ENCODE assay signal across 16 cellular contexts in genomic region chr10:75150656-75151055, GRCh38. TPM values are rescaled to one million over a fixed set of nuclear protein-coding genes. Genes with fewer than 3 reads are reported as not detected.
DNase-seq lines count a peak whose midpoint lies in the region; ATAC-seq, FAIRE-seq and TF ChIP-seq lines count a peak whose summit lies in the region.
"Had no signal": no experiment of that assay in that cellular context is flagged by ENCODE, and none has a peak within 500 bp of the region (broad histone marks: within the 10 kb centered on the region; RNA-seq: fewer than 3 reads in every experiment).

No MANE protein-coding gene starts in this region.

- CTCF ChIA-PET in MCF 10A (lab: Yijun Ruan, JAX) (no interaction called here), Panc1 (lab: Charles Lee) (no interaction called here), endothelial cell of umbilical vein (lab: Charles Lee) (interaction anchor here (0.9 kb wide), 1 partner anchor 11 kb away, joined by 3 read pairs; no protein-coding TSS in a partner anchor)

- H3K27me3 ChIP-seq in breast epithelium = no peaks in the 10 kb centered on the region
- H3K27me3 ChIP-seq in Panc1 (ENCODE audit: control insufficient read depth, insufficient read depth, low read length) = no peaks in the 10 kb centered on the region
- no peaks in the 10 kb centered on the region for H3K27me3 ChIP-seq in endothelial cell of umbilical vein (ENCODE audit: control insufficient read depth in 2 of 2, insufficient read depth in 2 of 2, low read length in 2 of 2)

- H3K4me3 Mint-ChIP-seq in MCF 10A (ENCODE audit: unreplicated experiment) = no peak overlapping the region
- H3K4me3 Mint-ChIP-seq: CD14-positive monocyte; CD8-positive, alpha-beta T cell; GM23338 had no signal

- H2AFZ ChIP-seq in endothelial cell of umbilical vein (ENCODE audit: low read depth, low read length) = no peak overlapping the region
- H2AFZ ChIP-seq: GM23338 had no signal

- DNase-seq in MCF 10A (ENCODE audit: unreplicated experiment) = no peak
- no peak for DNase-seq in breast epithelium (ENCODE audit: low spot score in 2 of 2)
- no peak for DNase-seq in Panc1 (ENCODE audit: low read depth, low spot score)
- no peak for DNase-seq in endothelial cell of umbilical vein (ENCODE audit: low read depth, low spot score)
- DNase-seq in substantia nigra (lab: John Stamatoyannopoulos, UW) = peak in 2 of 49 donors; percentile 2 to 64
- DNase-seq in T-helper 2 cell = no peak
- no peak for DNase-seq in GM10266 (ENCODE audit: extremely low spot score)
- DNase-seq in GM19238 (ENCODE audit: insufficient read length, low spot score) = no peak
- DNase-seq: CD8-positive, alpha-beta T cell; COR-L47; H7 had no signal

- POLR2A ChIA-PET in MCF 10A (lab: Yijun Ruan, JAX) = interaction anchor here (0.7 kb wide), 1 partner anchor 76 kb away, joined by 3 read pairs; no protein-coding TSS in a partner anchor
- POLR2A ChIA-PET in Panc1 (lab: Charles Lee) = interaction anchor here (0.7 kb wide), 1 partner anchor 792 kb away, joined by 10 read pairs; no protein-coding TSS in a partner anchor
- POLR2A ChIA-PET in endothelial cell of umbilical vein (lab: Charles Lee) = no interaction called here

- H3K9me3 Mint-ChIP-seq in MCF 10A (ENCODE audit: unreplicated experiment) = no peaks in the 10 kb centered on the region
- H3K9me3 Mint-ChIP-seq: CD14-positive monocyte; CD8-positive, alpha-beta T cell; GM23338 had no signal

- no peak overlapping the region for H3K4me3 ChIP-seq in breast epithelium
- H3K4me3 ChIP-seq in Panc1 (ENCODE audit: low read depth in 2 of 2, low read length in 2 of 2) = no peak overlapping the region
- H3K4me3 ChIP-seq in endothelial cell of umbilical vein (replicated peaks in 1 of 3; ENCODE audit: insufficient read depth in 1 of 3, low read depth in 1 of 3, low read length in 3 of 3) = no peak overlapping the region
- H3K4me3 ChIP-seq: GM23338 had no signal

- H4K20me1 ChIP-seq in endothelial cell of umbilical vein (replicated peaks; ENCODE audit: control insufficient read depth, extremely low read depth, insufficient read depth, low read length) = no peaks in the 10 kb centered on the region

- H3K27ac Mint-ChIP-seq in MCF 10A (ENCODE audit: low read depth, unreplicated experiment) = peak overlapping the region; percentile 27
- H3K27ac Mint-ChIP-seq: GM23338 had no signal

- no peak for FAIRE-seq in endothelial cell of umbilical vein (lab: Jason Lieb, UNC)
- FAIRE-seq: GM12891, HTR-8/SVneo had no signal

- no TSS peak for BruUV-seq in MCF 10A (replicated peaks; lab: Mats Ljungman, UMichigan)
- BruUV-seq in Panc1 (replicated peaks; lab: Mats Ljungman, UMichigan) = TSS peak; percentile 48
- BruUV-seq in endothelial cell of umbilical vein (replicated peaks; lab: Mats Ljungman, UMichigan) = TSS peak; percentile 13

- H3K27me3 Mint-ChIP-seq in MCF 10A (ENCODE audit: insufficient read depth, unreplicated experiment) = no peaks in the 10 kb centered on the region

- H3K36me3 ChIP-seq in breast epithelium (peaks cover 6% of the 10 kb centered on the region), Panc1 (ENCODE audit: control insufficient read depth, insufficient read depth, low read length) (no peaks in the 10 kb centered on the region), endothelial cell of umbilical vein (ENCODE audit: control insufficient read depth in 2 of 2, extremely low read depth in 1 of 2, insufficient read depth in 2 of 2, low read length in 2 of 2) (peaks cover 3% of the 10 kb centered on the region in 2 experiments)

- H3K9me3 ChIP-seq in breast epithelium (no peaks in the 10 kb centered on the region), Panc1 (ENCODE audit: control insufficient read depth, insufficient read depth, low read depth, low read length) (no peaks in the 10 kb centered on the region), endothelial cell of umbilical vein (replicated peaks; ENCODE audit: control insufficient read depth, insufficient read depth, low read length) (no peaks in the 10 kb centered on the region)

- TF ChIP-seq POLR2A in breast epithelium (IDR thresholded peaks at IDR 0.05) = no peak
- TF ChIP-seq POLR2A in endothelial cell of umbilical vein (IDR thresholded peaks at IDR 0.05; ENCODE audit: low read depth, low read length) = no peak

- H3K9ac ChIP-seq in endothelial cell of umbilical vein (replicated peaks; ENCODE audit: extremely low read depth, insufficient read depth, low read length) = no peak overlapping the region

- in situ Hi-C loops in Panc1 (cut with HindIII; ENCODE audit: low pct_unique_long_range_greater_than_20kb, low sequenced_read_pairs) = no loop called here

- peaks cover 6% of the 10 kb centered on the region for H3K4me1 Mint-ChIP-seq in MCF 10A (ENCODE audit: insufficient read depth, unreplicated experiment)

- intact Hi-C loops in MCF 10A (cut with micrococcal nuclease) = no loop called here
- intact Hi-C loops in breast epithelium (cut with DNase I; ENCODE audit: low total_unique reads) = no loop called here
- intact Hi-C loops in Panc1 (cut with micrococcal nuclease; ENCODE audit: unreplicated experiment) = no loop called here
- intact Hi-C loops in endothelial cell of umbilical vein (cut with micrococcal nuclease) = no loop called here

- no peak overlapping the region for H3K27ac ChIP-seq in breast epithelium
- no peak overlapping the region for H3K27ac ChIP-seq in Panc1 (ENCODE audit: low read length)
- H3K27ac ChIP-seq in endothelial cell of umbilical vein (ENCODE audit: insufficient read depth, low read depth, low read length) = no peak overlapping the region
- H3K27ac ChIP-seq in substantia nigra (ENCODE audit: low read depth, low read length, poor library complexity, severe bottlenecking) = peak overlapping the region; percentile 38
- H3K27ac ChIP-seq: 22Rv1 had no signal

- no peak overlapping the region for H3K4me2 ChIP-seq in endothelial cell of umbilical vein (ENCODE audit: insufficient read depth, low read length)
- H3K4me2 ChIP-seq: GM23338 had no signal

- no peak for TF ChIP-seq CTCF in MCF 10A (IDR thresholded peaks at IDR 0.05; ENCODE audit: unreplicated experiment)
- TF ChIP-seq CTCF in breast epithelium (IDR thresholded peaks at IDR 0.05) = no peak
- TF ChIP-seq CTCF in Panc1 (IDR thresholded peaks at IDR 0.05) = no peak
- no peak for TF ChIP-seq CTCF in endothelial cell of umbilical vein (IDR thresholded peaks at IDR 0.05; ENCODE audit: extremely low read depth in 1 of 2, insufficient read depth in 1 of 2, low read depth in 1 of 2, low read length in 2 of 2)
- no peak for TF ChIP-seq CTCF in GM10266 (IDR thresholded peaks at IDR 0.05; ENCODE audit: control insufficient read depth, insufficient read depth, low read depth, missing control alignments)

- dilution Hi-C loops in endothelial cell of umbilical vein (cut with MboI; ENCODE audit: extremely low pct_ligation_motif_present, low sequenced_read_pairs) = no loop called here

- H3K4me1 ChIP-seq in breast epithelium = no peaks in the 10 kb centered on the region
- no peaks in the 10 kb centered on the region for H3K4me1 ChIP-seq in Panc1 (ENCODE audit: control insufficient read depth, insufficient read depth, low read length)
- H3K4me1 ChIP-seq in endothelial cell of umbilical vein (ENCODE audit: control insufficient read depth, extremely low read depth, insufficient read depth, low read length) = no peaks in the 10 kb centered on the region

- peaks cover 41% of the 10 kb centered on the region for H3K36me3 Mint-ChIP-seq in MCF 10A (ENCODE audit: insufficient read depth, unreplicated experiment)

- no peaks in the 10 kb centered on the region for H3K9me1 ChIP-seq in endothelial cell of umbilical vein (replicated peaks; ENCODE audit: control insufficient read depth, extremely low read depth, insufficient read depth, low read length)

- peaks cover 19% of the 10 kb centered on the region for H3K79me2 ChIP-seq in endothelial cell of umbilical vein (ENCODE audit: control insufficient read depth, insufficient read depth, low read length)

- ATAC-seq in Panc1 = no peak
- ATAC-seq: CD8-positive, alpha-beta T cell; GM23338 had no signal

TF ChIP-seq in endothelial cell of umbilical vein, 7 proteins besides CTCF, POLR2A, EP300 and RAD21:
- TF ChIP-seq FOS (IDR thresholded peaks at IDR 0.05; ENCODE audit: borderline replicate concordance, insufficient read depth, low read length) (no peak), MAX (IDR thresholded peaks at IDR 0.05; ENCODE audit: insufficient read depth, insufficient read length) (no peak), EZH2 (IDR thresholded peaks at IDR 0.05; ENCODE audit: borderline replicate concordance, low read depth, low read length, severe bottlenecking) (no peak)

RNA-seq across cellular contexts. Expression of gene SAMD8, which starts 39.2 kb away (rescaled TPM):
- total RNA-seq in MCF 10A (2022) = 28.1 and 33.9 TPM in 2 replicates
- 10 to 100 TPM; 41.0 to 45.2 (median 41.3) TPM for total RNA-seq in breast epithelium
- 32.0 TPM for total RNA-seq in Panc1 (2021; ENCODE audit: unreplicated experiment)
- polyA plus RNA-seq in Panc1 (2012; ENCODE audit: insufficient read length) = 9.0 TPM
- total RNA-seq in endothelial cell of umbilical vein = 22.8 and 23.2 TPM in 2 replicates
- 17.1 and 19.6 TPM in 2 replicates for polyA plus RNA-seq in endothelial cell of umbilical vein
- 9.9 and 10.5 TPM in 2 replicates for polyA plus RNA-seq in endothelial cell of umbilical vein (2011; cell fraction: cytosol; rRNA removed)
- polyA plus RNA-seq in endothelial cell of umbilical vein (2011; cell fraction: nucleus; rRNA removed) = 13.6 and 16.7 TPM in 2 replicates
- polyA plus RNA-seq in endothelial cell of umbilical vein (2012) = 15.4 and 16.8 TPM in 2 replicates
- polyA minus RNA-seq in endothelial cell of umbilical vein = 62.0 and 74.8 TPM in 2 replicates
- polyA minus RNA-seq in endothelial cell of umbilical vein (2011; cell fraction: cytosol; rRNA and poly(A)+ RNA removed) = 10.3 TPM
- polyA minus RNA-seq in endothelial cell of umbilical vein (2011; cell fraction: nucleus; rRNA and poly(A)+ RNA removed) = 21.0 and 34.8 TPM in 2 replicates

RNA-seq across cellular contexts. Expression of gene VDAC2, which starts 59.9 kb away (rescaled TPM):
- 303 and 310 TPM in 2 replicates for total RNA-seq in MCF 10A (2022)
- 100 to 1,000 TPM in 1 of 3 donors, 10 to 100 TPM in 2; 86.2 to 127 (median 91.6) TPM for total RNA-seq in breast epithelium
- 340 TPM for total RNA-seq in Panc1 (2021; ENCODE audit: unreplicated experiment)
- polyA plus RNA-seq in Panc1 (2012; ENCODE audit: insufficient read length) = 234 TPM
- total RNA-seq in endothelial cell of umbilical vein = 220 and 222 TPM in 2 replicates
- polyA plus RNA-seq in endothelial cell of umbilical vein = 65.5 and 89.3 TPM in 2 replicates
- 131 and 135 TPM in 2 replicates for polyA plus RNA-seq in endothelial cell of umbilical vein (2011; cell fraction: cytosol; rRNA removed)
- polyA plus RNA-seq in endothelial cell of umbilical vein (2011; cell fraction: nucleus; rRNA removed) = 94.4 and 118 TPM in 2 replicates
- 297 and 299 TPM in 2 replicates for polyA plus RNA-seq in endothelial cell of umbilical vein (2012)
- 55.0 and 58.7 TPM in 2 replicates for polyA minus RNA-seq in endothelial cell of umbilical vein
- polyA minus RNA-seq in endothelial cell of umbilical vein (2011; cell fraction: cytosol; rRNA and poly(A)+ RNA removed) = 132 TPM
- 31.6 and 39.6 TPM in 2 replicates for polyA minus RNA-seq in endothelial cell of umbilical vein (2011; cell fraction: nucleus; rRNA and poly(A)+ RNA removed)
